ENCODE assay signal across 18 cellular contexts in genomic region chr20:52760791-52761190, GRCh38.
DNase-seq lines count a peak whose midpoint lies in the region; ATAC-seq and TF ChIP-seq lines count a peak whose summit lies in the region.
"Had no signal": no experiment of that assay in that cellular context is flagged by ENCODE, and none has a peak within 500 bp of the region (broad histone marks: within the 10 kb centered on the region; RNA-seq: fewer than 3 reads in every experiment).

No MANE protein-coding gene starts in this region.

- no peak overlapping the region for H2AFZ ChIP-seq in DND-41 (ENCODE audit: low read depth, low read length)

- H3K27ac ChIP-seq in DND-41 (ENCODE audit: low read length), result no peak overlapping the region
- no peak overlapping the region for H3K27ac ChIP-seq in dorsolateral prefrontal cortex

- intact Hi-C loops in dorsolateral prefrontal cortex (cut with DNase I), result no loop called here

- H3K9me3 Mint-ChIP-seq in WTC11, result peaks cover 8% of the 10 kb centered on the region; the same call in 1 of the 2 replicates
- H3K9me3 Mint-ChIP-seq: CD4-positive, alpha-beta T cell had no signal

- H3K4me1 Mint-ChIP-seq in WTC11, result no peaks in the 10 kb centered on the region
- H3K4me1 Mint-ChIP-seq: B cell had no signal

- CTCF ChIA-PET in WTC11 (lab: Charles Lee), result interaction anchor here (0.7 to 1.4 kb wide), 3 partner anchors 14 to 787 kb away, joined by 3 to 4 read pairs (median 3); no protein-coding TSS in a partner anchor

- H3K4me1 ChIP-seq in DND-41 (ENCODE audit: insufficient read depth, low read length), result no peaks in the 10 kb centered on the region

- H3K36me3 ChIP-seq in DND-41 (ENCODE audit: insufficient read depth, low read length) (no peaks in the 10 kb centered on the region), H7 (replicated peaks; ENCODE audit: control insufficient read depth, insufficient read depth, low read length) (no peaks in the 10 kb centered on the region)

- no peaks in the 10 kb centered on the region for H3K27me3 Mint-ChIP-seq in WTC11 (ENCODE audit: low read depth)
- H3K27me3 Mint-ChIP-seq: B cell; CD4-positive, alpha-beta T cell had no signal

- H3K4me2 ChIP-seq in DND-41 (ENCODE audit: insufficient read depth, low read length), result no peak overlapping the region

- H3K79me2 ChIP-seq in DND-41 (ENCODE audit: insufficient read depth, low read length), result no peaks in the 10 kb centered on the region

- H3K27me3 ChIP-seq in DND-41 (ENCODE audit: insufficient read depth, low read length, poor library complexity) (no peaks in the 10 kb centered on the region), H7 (ENCODE audit: control insufficient read depth, insufficient read depth, low read length) (no peaks in the 10 kb centered on the region), dorsolateral prefrontal cortex (no peaks in the 10 kb centered on the region)

- H3K36me3 Mint-ChIP-seq in WTC11, result no peaks in the 10 kb centered on the region

- no peak for DNase-seq in DND-41
- peak; percentile 6 for DNase-seq in H7
- peak; percentile 17 for DNase-seq in WTC11 (ENCODE audit: low spot score)
- DNase-seq in iPS-NIHi7 (ENCODE audit: extremely low spot score), result peak; percentile 22
- no peak for DNase-seq in dorsolateral prefrontal cortex
- DNase-seq in stimulated activated CD4-positive, alpha-beta T cell treated with anti-CD3 and anti-CD28 coated beads, Interleukin-4, amount 100 ng/mL, for 24 hours, result no peak
- DNase-seq: ACHN; C1 segment of cervical spinal cord; Calu3; CD4-positive, alpha-beta T cell; DMS153; DMS79 treated with DMSO at 0.1 percent for 48 hours; GDM1; GOT3 had no signal

- no peaks in the 10 kb centered on the region for H4K20me1 ChIP-seq in DND-41 (ENCODE audit: insufficient read depth, low read length)

- POLR2A ChIA-PET in WTC11 (lab: Charles Lee), result interaction anchor here (0.5 kb wide), 1 partner anchor 70 kb away, joined by 4 read pairs; no protein-coding TSS in a partner anchor

- H3K9me3 ChIP-seq in DND-41 (ENCODE audit: insufficient read depth, low read length, severe bottlenecking), result no peaks in the 10 kb centered on the region

- no peak overlapping the region for H3K9ac ChIP-seq in DND-41 (ENCODE audit: low read depth, low read length)

- no peak overlapping the region for H3K4me3 Mint-ChIP-seq in WTC11
- H3K4me3 Mint-ChIP-seq: B cell; CD4-positive, alpha-beta T cell had no signal

- H3K4me3 ChIP-seq in DND-41 (ENCODE audit: low read depth in 1 of 2, low read length in 2 of 2), result no peak overlapping the region
- no peak overlapping the region for H3K4me3 ChIP-seq in H7 (ENCODE audit: insufficient read depth, low read depth, low read length)
- H3K4me3 ChIP-seq in dorsolateral prefrontal cortex, result no peak overlapping the region

- no peak for ATAC-seq in DND-41 (ENCODE audit: insufficient read depth, low read depth)
- ATAC-seq in WTC11, result 0 out of 2 replicates have a peak, but pooled peaks have one; percentile 38
- ATAC-seq in HG03565 (IDR thresholded peaks at IDR 0.05; ENCODE audit: unreplicated experiment), result no peak
- ATAC-seq in GM21576 (IDR thresholded peaks at IDR 0.05; ENCODE audit: unreplicated experiment), result no peak
- ATAC-seq: HCT116 had no signal

- peak; percentile 5 for TF ChIP-seq CTCF in DND-41 (IDR thresholded peaks at IDR 0.05; ENCODE audit: borderline replicate concordance, extremely low read depth, low read length, poor library complexity, severe bottlenecking)
- no peak for TF ChIP-seq CTCF in WTC11 (IDR thresholded peaks at IDR 0.05)
- TF ChIP-seq CTCF in dorsolateral prefrontal cortex (IDR thresholded peaks at IDR 0.05 in 54 of 56, conservative IDR thresholded peaks at IDR 0.05 in 2 of 56; ENCODE audit: low read depth in 1 of 56, partially characterized antibody in 56 of 56), result no peak

- no peak overlapping the region for H3K27ac Mint-ChIP-seq in WTC11
- H3K27ac Mint-ChIP-seq: B cell; CD4-positive, alpha-beta T cell had no signal

TF ChIP-seq in WTC11, 78 proteins besides CTCF, POLR2A, EP300 and RAD21 (continues in another document):
- TF ChIP-seq ZBTB21 (CRISPR knock-in tag; IDR thresholded peaks at IDR 0.05; ENCODE audit: borderline replicate concordance) (no peak), USF2 (CRISPR knock-in tag; IDR thresholded peaks at IDR 0.05) (no peak), JAZF1 (CRISPR knock-in tag; IDR thresholded peaks at IDR 0.05) (no peak), ELF4 (CRISPR knock-in tag; IDR thresholded peaks at IDR 0.05; ENCODE audit: low read depth) (no peak), ATF6 (CRISPR knock-in tag; IDR thresholded peaks at IDR 0.05) (no peak), NR1H2 (CRISPR knock-in tag; IDR thresholded peaks at IDR 0.05) (no peak), KAT7 (CRISPR knock-in tag; IDR thresholded peaks at IDR 0.05; ENCODE audit: borderline replicate concordance) (no peak), ZNF425 (CRISPR knock-in tag; conservative IDR thresholded peaks at IDR 0.05) (no peak), OVOL2 (CRISPR knock-in tag; IDR thresholded peaks at IDR 0.05; ENCODE audit: borderline replicate concordance) (no peak), CDX4 (CRISPR knock-in tag; IDR thresholded peaks at IDR 0.05; ENCODE audit: borderline replicate concordance) (no peak), GTF2I (CRISPR knock-in tag; conservative IDR thresholded peaks at IDR 0.05) (no peak), SP1 (CRISPR knock-in tag; conservative IDR thresholded peaks at IDR 0.05) (no peak), E2F4 (CRISPR knock-in tag; IDR thresholded peaks at IDR 0.05; ENCODE audit: borderline replicate concordance, low read depth) (no peak), ZNF121 (CRISPR knock-in tag; IDR thresholded peaks at IDR 0.05) (no peak), IRF2 (CRISPR knock-in tag; IDR thresholded peaks at IDR 0.05; ENCODE audit: borderline replicate concordance, low read depth) (no peak), TEAD4 (CRISPR knock-in tag; IDR thresholded peaks at IDR 0.05) (no peak), ESRRA (CRISPR knock-in tag; IDR thresholded peaks at IDR 0.05; ENCODE audit: borderline replicate concordance) (no peak)

Comparison
In these comparisons a context has a peak if more than half of its experiments do, and no peak if none do; other contexts are left out.
1. DNase-seq: peak in H7 (single experiment), WTC11 (single experiment) and iPS-NIHi7 (single experiment); none in DND-41 (single experiment), dorsolateral prefrontal cortex (0 of 10) and stimulated activated CD4-positive, alpha-beta T cell treated with anti-CD3 and anti-CD28 coated beads, Interleukin-4, amount 100 ng/mL, for 24 hours (single experiment).